16 cellular contexts compared by ENCODE assay signal in genomic region chr21:33395866-33396265, GRCh38. TPM values are rescaled to one million over a fixed set of nuclear protein-coding genes. Genes with fewer than 3 reads are reported as not detected.
DNase-seq lines count a peak whose midpoint lies in the region; ATAC-seq and TF ChIP-seq lines count a peak whose summit lies in the region.
"Had no signal": no experiment of that assay in that cellular context is flagged by ENCODE, and none has a peak within 500 bp of the region (broad histone marks: within the 10 kb centered on the region; RNA-seq: fewer than 3 reads in every experiment).

No MANE protein-coding gene starts in this region.

- H3K27ac Mint-ChIP-seq in activated B cell treated with CpG ODN at 0.5 μM for 24 hours (no peak overlapping the region), progenitor cell of endocrine pancreas (no peak overlapping the region), T-helper 17 cell (no peak overlapping the region)
- H3K27ac Mint-ChIP-seq: activated CD4-positive, alpha-beta T cell treated with anti-CD3 and anti-CD28 coated beads, Interleukin-2, amount 10 ng/mL, durations not matched to agents 7 days and 5 days; H9 had no signal

- H3K27me3 Mint-ChIP-seq in activated B cell treated with CpG ODN at 0.5 μM for 24 hours = no peaks in the 10 kb centered on the region
- H3K27me3 Mint-ChIP-seq in progenitor cell of endocrine pancreas = no peaks in the 10 kb centered on the region
- H3K27me3 Mint-ChIP-seq in T-helper 17 cell = no peaks in the 10 kb centered on the region

- TF ChIP-seq CTCF in AG10803 (conservative IDR thresholded peaks at IDR 0.05; ENCODE audit: low read length) = no peak
- no peak for TF ChIP-seq CTCF in activated B cell treated with CpG ODN at 0.5 μM for 24 hours (IDR thresholded peaks at IDR 0.05)
- no peak for TF ChIP-seq CTCF in progenitor cell of endocrine pancreas (IDR thresholded peaks at IDR 0.05; ENCODE audit: unreplicated experiment)
- no peak for TF ChIP-seq CTCF in colonic mucosa (IDR thresholded peaks at IDR 0.05)

- H3K9me3 Mint-ChIP-seq in activated B cell treated with CpG ODN at 0.5 μM for 24 hours = no peaks in the 10 kb centered on the region
- no peaks in the 10 kb centered on the region for H3K9me3 Mint-ChIP-seq in progenitor cell of endocrine pancreas (ENCODE audit: low read depth)
- H3K9me3 Mint-ChIP-seq: activated CD4-positive, alpha-beta T cell treated with anti-CD3 and anti-CD28 coated beads, Interleukin-2, amount 10 ng/mL, durations not matched to agents 7 days and 5 days; H9 had no signal

- H3K9me3 ChIP-seq in T-helper 17 cell (ENCODE audit: control insufficient read depth, low read length, poor library complexity, severe bottlenecking) = no peaks in the 10 kb centered on the region
- H3K9me3 ChIP-seq in colonic mucosa = no peaks in the 10 kb centered on the region

- DNase-seq in AG10803 (ENCODE audit: low read depth) (peak; percentile 59), LHCN-M2 (ENCODE audit: low read depth) (peak; percentile 70), activated B cell treated with CpG ODN at 0.5 μM for 24 hours (no peak), kidney tubule cell (ENCODE audit: low spot score) (peak; percentile 38), progenitor cell of endocrine pancreas (ENCODE audit: low spot score, unreplicated experiment) (no peak), T-helper 17 cell (no peak), colonic mucosa (no peak)
- DNase-seq: activated CD4-positive, alpha-beta T cell treated with anti-CD3 and anti-CD28 coated beads, Interleukin-2, amount 10 ng/mL, durations not matched to agents 7 days and 5 days; amygdala; DMS 273 treated with DMSO at 0.1 percent for 48 hours; H9; NCI-H2029; NCI-H774 had no signal

- H3K4me1 ChIP-seq in colonic mucosa = no peaks in the 10 kb centered on the region

- no peaks in the 10 kb centered on the region for H3K36me3 ChIP-seq in colonic mucosa

- H3K9ac ChIP-seq in colonic mucosa (ENCODE audit: low read depth in 2 of 2, low read length in 2 of 2) = no peak overlapping the region
- H3K9ac ChIP-seq: KMS-11 had no signal

- peaks cover 59% of the 10 kb centered on the region for H3K4me1 Mint-ChIP-seq in activated B cell treated with CpG ODN at 0.5 μM for 24 hours
- peaks cover 2% of the 10 kb centered on the region for H3K4me1 Mint-ChIP-seq in progenitor cell of endocrine pancreas (ENCODE audit: low read depth)
- H3K4me1 Mint-ChIP-seq in T-helper 17 cell = peaks cover 7% of the 10 kb centered on the region

- peak; percentile 22 for ATAC-seq in activated B cell treated with CpG ODN at 0.5 μM for 24 hours (ENCODE audit: low read depth)
- ATAC-seq in T-helper 17 cell = no peak
- no peak for ATAC-seq in HG02870 (IDR thresholded peaks at IDR 0.05; ENCODE audit: unreplicated experiment)

- POLR2A ChIA-PET in activated B cell treated with CpG ODN at 0.5 μM for 24 hours (lab: Charles Lee) = interaction anchor here (1.0 to 2.0 kb wide), 3 partner anchors 10 to 34 kb away, joined by 3 to 7 read pairs (median 5); no protein-coding TSS in a partner anchor

- H3K27ac ChIP-seq in colonic mucosa = no peak overlapping the region
- H3K27ac ChIP-seq: KMS-11 had no signal

- intact Hi-C loops in activated B cell treated with CpG ODN at 0.5 μM for 24 hours (cut with micrococcal nuclease) = no loop called here
- intact Hi-C loops in colonic mucosa (cut with DNase I) = no loop called here

- CTCF ChIA-PET in activated B cell treated with CpG ODN at 0.5 μM for 24 hours (lab: Charles Lee) = interaction anchor here (0.8 to 3.1 kb wide), 3 partner anchors 11 to 46 kb away, joined by 3 to 13 read pairs (median 3); no protein-coding TSS in a partner anchor

- H3K4me3 Mint-ChIP-seq in activated B cell treated with CpG ODN at 0.5 μM for 24 hours (no peak overlapping the region), progenitor cell of endocrine pancreas (ENCODE audit: low read depth) (no peak overlapping the region), T-helper 17 cell (no peak overlapping the region)
- H3K4me3 Mint-ChIP-seq: activated CD4-positive, alpha-beta T cell treated with anti-CD3 and anti-CD28 coated beads, Interleukin-2, amount 10 ng/mL, durations not matched to agents 7 days and 5 days; H9 had no signal

- H3K36me3 Mint-ChIP-seq in activated B cell treated with CpG ODN at 0.5 μM for 24 hours (ENCODE audit: low read depth) (no peaks in the 10 kb centered on the region), progenitor cell of endocrine pancreas (ENCODE audit: insufficient read depth) (no peaks in the 10 kb centered on the region), T-helper 17 cell (ENCODE audit: low read depth) (no peaks in the 10 kb centered on the region)

- H3K27me3 ChIP-seq in colonic mucosa = no peaks in the 10 kb centered on the region

- H3K4me3 ChIP-seq in AG10803 (ENCODE audit: low read length) (no peak overlapping the region), colonic mucosa (no peak overlapping the region)
- H3K4me3 ChIP-seq: lung had no signal

RNA-seq across cellular contexts. Expression of gene IFNGR2, which starts 7.3 kb away (rescaled TPM):
- total RNA-seq in LHCN-M2 (2014; rRNA removed) (45.4 and 52.7 TPM in 2 replicates), activated B cell treated with CpG ODN at 0.5 μM for 24 hours (66.8 and 71.1 TPM in 2 replicates), progenitor cell of endocrine pancreas (63.0 and 65.3 TPM in 2 replicates), T-helper 17 cell (10 to 100 TPM; 17.9 to 18.7 TPM), colonic mucosa (100 to 1,000 TPM in 1 of 2 donors, 10 to 100 TPM in 1; 53.7 to 128 TPM)
- 29.2 TPM for polyA plus RNA-seq in LHCN-M2 (2012)

Comparison
In these comparisons a context has a peak if more than half of its experiments do, and no peak if none do; other contexts are left out.
1. DNase-seq: peak in AG10803 (single experiment), LHCN-M2 (single experiment) and kidney tubule cell (single experiment); none in activated B cell treated with CpG ODN at 0.5 μM for 24 hours (single experiment), progenitor cell of endocrine pancreas (single experiment), T-helper 17 cell (0 of 3) and colonic mucosa (single experiment).